1 cellular context compared by ENCODE assay signal in genomic region chr22:46762238-46763050, GRCh38.
TF ChIP-seq lines count a peak whose summit lies in the region.

TBC1D22A (plus strand) TSS chr22:46762650; CDS start chr22:46762787, 137 bp downstream.

TF ChIP-seq in K562, 482 proteins besides CTCF, POLR2A, EP300 and RAD21 (continued from another document and continues in another):
- TF ChIP-seq PKNOX1 (IDR thresholded peaks at IDR 0.05): peak; percentile 63
- TF ChIP-seq HNRNPL (IDR thresholded peaks at IDR 0.05; ENCODE audit: low read depth, low read length): no peak
- TF ChIP-seq POLR2B (IDR thresholded peaks at IDR 0.05; ENCODE audit: low read depth, partially characterized antibody): peak; percentile 82
- 0 out of 2 replicates have a peak, but pooled peaks have one; percentile 52 for TF ChIP-seq ZNF12 (CRISPR knock-in tag; IDR thresholded peaks at IDR 0.05)
- peak in 1 of 2 experiments; percentile 53; a peak in 1 of 4 replicates for TF ChIP-seq NONO (IDR thresholded peaks at IDR 0.05; ENCODE audit: low read depth in 2 of 2, low read length in 1 of 2)
- peak; percentile 39; the same call in 1 of the 2 replicates for TF ChIP-seq ETS1 (conservative IDR thresholded peaks at IDR 0.05; ENCODE audit: control insufficient read depth, low read depth, low read length)
- TF ChIP-seq UBTF (IDR thresholded peaks at IDR 0.05; ENCODE audit: borderline replicate concordance in 1 of 2, low read depth in 2 of 2, low read length in 2 of 2): 0 out of 4 replicates have a peak, but pooled peaks of 1 of the 2 experiments have one; percentile 40
- peak; percentile 57; the same call in 1 of the 2 replicates for TF ChIP-seq PML (IDR thresholded peaks at IDR 0.05; ENCODE audit: low read length)
- peak; percentile 79 for TF ChIP-seq PRPF4 (IDR thresholded peaks at IDR 0.05; ENCODE audit: insufficient read depth, low read depth, low read length, poor library complexity, severe bottlenecking)
- TF ChIP-seq RAD51 (IDR thresholded peaks at IDR 0.05; ENCODE audit: borderline replicate concordance, low read depth): no peak
- no peak for TF ChIP-seq ZFPM2 (CRISPR knock-in tag; IDR thresholded peaks at IDR 0.05)
- no peak for TF ChIP-seq MCM7 (IDR thresholded peaks at IDR 0.05)
- TF ChIP-seq TFAP4 (CRISPR knock-in tag; IDR thresholded peaks at IDR 0.05; ENCODE audit: borderline replicate concordance): peak; percentile 65; the same call in 1 of the 2 replicates
- TF ChIP-seq TCF3 (CRISPR knock-in tag; IDR thresholded peaks at IDR 0.05): peak; percentile 18; the same call in 1 of the 2 replicates
- peak; percentile 52; the same call in 1 of the 2 replicates for TF ChIP-seq SP1 (CRISPR knock-in tag; IDR thresholded peaks at IDR 0.05)
- no peak for TF ChIP-seq ZNF253 (CRISPR knock-in tag; conservative IDR thresholded peaks at IDR 0.05)
- peak; percentile 54; the same call in 1 of the 2 replicates for TF ChIP-seq NFRKB (IDR thresholded peaks at IDR 0.05; ENCODE audit: low read depth)
- peak; percentile 67; the same call in 1 of the 2 replicates for TF ChIP-seq NR1H2 (CRISPR knock-in tag; IDR thresholded peaks at IDR 0.05)
- TF ChIP-seq ZNF316 (IDR thresholded peaks at IDR 0.05): peak; percentile 32; the same call in 1 of the 2 replicates
- TF ChIP-seq ZNF77 (CRISPR knock-in tag; IDR thresholded peaks at IDR 0.05): no peak
- peak; percentile 95 for TF ChIP-seq GABPB1 (CRISPR knock-in tag; IDR thresholded peaks at IDR 0.05)
- TF ChIP-seq CBX2 (IDR thresholded peaks at IDR 0.05; ENCODE audit: insufficient read depth, low read length, poor library complexity, severe bottlenecking): no peak
- TF ChIP-seq SRF (CRISPR knock-in tag; IDR thresholded peaks at IDR 0.05): no peak
- TF ChIP-seq SIX5 (IDR thresholded peaks at IDR 0.05; ENCODE audit: borderline replicate concordance in 1 of 2, insufficient read depth in 1 of 2, low read depth in 1 of 2, low read length in 2 of 2): peak; percentile 22; a peak in 1 of 4 replicates
- peak; percentile 69 to 74 for TF ChIP-seq NRF1 (conservative IDR thresholded peaks at IDR 0.05 in 1 of 2, IDR thresholded peaks at IDR 0.05 in 1 of 2)
- TF ChIP-seq ZNF197 (CRISPR knock-in tag; IDR thresholded peaks at IDR 0.05; ENCODE audit: low read depth): no peak
- peak; percentile 96 for TF ChIP-seq ZBTB12 (CRISPR knock-in tag; IDR thresholded peaks at IDR 0.05)
- no peak for TF ChIP-seq SAFB2 (IDR thresholded peaks at IDR 0.05; ENCODE audit: borderline replicate concordance, low read depth, low read length, severe bottlenecking)
- 0 out of 2 replicates have a peak, but pooled peaks have one; percentile 75 for TF ChIP-seq ATF6 (CRISPR knock-in tag; IDR thresholded peaks at IDR 0.05)
- peak; percentile 45; the same call in 1 of the 2 replicates for TF ChIP-seq ESRRA (IDR thresholded peaks at IDR 0.05; ENCODE audit: borderline replicate concordance, low read depth)
- no peak for TF ChIP-seq BCLAF1 (IDR thresholded peaks at IDR 0.05; ENCODE audit: borderline replicate concordance in 1 of 2, control insufficient read depth in 1 of 2, low read depth in 2 of 2, low read length in 1 of 2)
- no peak for TF ChIP-seq RFX1 (IDR thresholded peaks at IDR 0.05)
- TF ChIP-seq HDAC2 (IDR thresholded peaks at IDR 0.05): peak; percentile 67; the same call in 1 of the 2 replicates
- no peak for TF ChIP-seq PHB2 (IDR thresholded peaks at IDR 0.05; ENCODE audit: low read depth)
- TF ChIP-seq CREB5 (CRISPR knock-in tag; IDR thresholded peaks at IDR 0.05): peak; percentile 63; the same call in 1 of the 2 replicates
- TF ChIP-seq ZNF589 (CRISPR knock-in tag; IDR thresholded peaks at IDR 0.05; ENCODE audit: low read depth): no peak
- TF ChIP-seq MAZ (CRISPR knock-in tag; conservative IDR thresholded peaks at IDR 0.05 in 1 of 2, IDR thresholded peaks at IDR 0.05 in 1 of 2): peak; percentile 49 to 54; a peak in 3 of 4 replicates
- TF ChIP-seq MXI1 (IDR thresholded peaks at IDR 0.05; ENCODE audit: low read depth, low read length): peak; percentile 70
- peak; percentile 86 for TF ChIP-seq ELF1 (tag; IDR thresholded peaks at IDR 0.05)
- TF ChIP-seq ATF7 (IDR thresholded peaks at IDR 0.05): peak; percentile 58
- peak; percentile 64; the same call in 1 of the 2 replicates for TF ChIP-seq ARID4B (CRISPR knock-in tag; IDR thresholded peaks at IDR 0.05)
- TF ChIP-seq CC2D1A (IDR thresholded peaks at IDR 0.05): 0 out of 2 replicates have a peak, but pooled peaks have one; percentile 24
- TF ChIP-seq KHSRP (IDR thresholded peaks at IDR 0.05): peak; percentile 79
- peak; percentile 97 for TF ChIP-seq C11orf30 (IDR thresholded peaks at IDR 0.05; ENCODE audit: low read depth)
- TF ChIP-seq HNRNPLL (IDR thresholded peaks at IDR 0.05; ENCODE audit: low read depth, low read length, poor library complexity, severe bottlenecking): peak; percentile 89
- TF ChIP-seq U2AF1 (optimal IDR thresholded peaks at IDR 0.05; ENCODE audit: low read depth, low read length): peak; percentile 27
- TF ChIP-seq IFI16 (CRISPR knock-in tag; IDR thresholded peaks at IDR 0.05): no peak
- TF ChIP-seq BRD4 (IDR thresholded peaks at IDR 0.05): no peak; the same call in 1 of the 2 replicates
- TF ChIP-seq SMARCA4 (IDR thresholded peaks at IDR 0.05): no peak
